Comparison of ENCODE assay signal across 11 cellular contexts in genomic region chr1:176696109-176696508, GRCh38.
DNase-seq lines count a peak whose midpoint lies in the region; ATAC-seq and TF ChIP-seq lines count a peak whose summit lies in the region.
"Had no signal": no experiment of that assay in that cellular context is flagged by ENCODE, and none has a peak within 500 bp of the region (broad histone marks: within the 10 kb centered on the region; RNA-seq: fewer than 3 reads in every experiment).

No MANE protein-coding gene starts in this region.

- peaks cover 26% of the 10 kb centered on the region for H3K4me1 Mint-ChIP-seq in WTC11
- no peaks in the 10 kb centered on the region for H3K4me1 Mint-ChIP-seq in activated naive CD8-positive, alpha-beta T cell treated with anti-CD3 and anti-CD28 coated beads for 36 hours

- POLR2A ChIA-PET in WTC11 (lab: Charles Lee) = no interaction called here

- peak; percentile 97 for DNase-seq in DMS53 (lab: John Stamatoyannopoulos, UW)
- DNase-seq in NCI-H2029 (lab: John Stamatoyannopoulos, UW) = peak; percentile 87
- peak; percentile 17 for DNase-seq in WTC11 (ENCODE audit: low spot score)
- no peak for DNase-seq in lung (ENCODE audit: low spot score)
- no peak for DNase-seq in coronary artery (ENCODE audit: low spot score)
- DNase-seq in stimulated activated CD4-positive, alpha-beta T cell treated with anti-CD3 and anti-CD28 coated beads, Interleukin-15, amount 100 ng/mL, for 24 hours = no peak
- DNase-seq in esophagus squamous epithelium (lab: John Stamatoyannopoulos, UW) = no peak
- DNase-seq in activated naive CD8-positive, alpha-beta T cell treated with anti-CD3 and anti-CD28 coated beads for 36 hours = no peak
- DNase-seq: hippocampal formation had no signal

- ATAC-seq in WTC11 (peak; percentile 89), lung (ENCODE audit: insufficient read depth, low FRiP score) (peak; percentile 8)

- H3K4me3 ChIP-seq in lung = no peak overlapping the region
- H3K4me3 ChIP-seq in coronary artery = no peak overlapping the region
- H3K4me3 ChIP-seq in esophagus squamous epithelium = no peak overlapping the region
- H3K4me3 ChIP-seq: SK-N-MC had no signal

- intact Hi-C loops in esophagus squamous epithelium (cut with DNase I) = no loop called here

- no peak for TF ChIP-seq CTCF in WTC11 (IDR thresholded peaks at IDR 0.05)
- TF ChIP-seq CTCF in lung (IDR thresholded peaks at IDR 0.05; ENCODE audit: control extremely low read depth, extremely low read depth) = no peak
- TF ChIP-seq CTCF in coronary artery (IDR thresholded peaks at IDR 0.05) = no peak
- TF ChIP-seq CTCF in esophagus squamous epithelium (IDR thresholded peaks at IDR 0.05) = no peak

- CTCF ChIA-PET in WTC11 (lab: Charles Lee) = no interaction called here

- H3K36me3 ChIP-seq in lung (ENCODE audit: control insufficient read depth in 2 of 2, insufficient read depth in 2 of 2, low read length in 2 of 2) (no peaks in the 10 kb centered on the region), esophagus squamous epithelium (no peaks in the 10 kb centered on the region)

- H3K36me3 Mint-ChIP-seq in WTC11 = no peaks in the 10 kb centered on the region
- no peaks in the 10 kb centered on the region for H3K36me3 Mint-ChIP-seq in activated naive CD8-positive, alpha-beta T cell treated with anti-CD3 and anti-CD28 coated beads for 36 hours

- TF ChIP-seq POLR2A in esophagus squamous epithelium (IDR thresholded peaks at IDR 0.05) = no peak

- H3K27ac Mint-ChIP-seq in WTC11 = no peak overlapping the region
- no peak overlapping the region for H3K27ac Mint-ChIP-seq in activated naive CD8-positive, alpha-beta T cell treated with anti-CD3 and anti-CD28 coated beads for 36 hours
- H3K27ac Mint-ChIP-seq: progenitor cell of endocrine pancreas had no signal

- H3K9me3 Mint-ChIP-seq in WTC11 = no peaks in the 10 kb centered on the region
- no peaks in the 10 kb centered on the region for H3K9me3 Mint-ChIP-seq in activated naive CD8-positive, alpha-beta T cell treated with anti-CD3 and anti-CD28 coated beads for 36 hours

- no peaks in the 10 kb centered on the region for H3K27me3 ChIP-seq in lung (ENCODE audit: control insufficient read depth, insufficient read depth)
- no peaks in the 10 kb centered on the region for H3K27me3 ChIP-seq in esophagus squamous epithelium

- WGBS in lung, 2 donors = 46 to 48% methylated on average over 5 of the region's 5 CpGs
- 44% methylated on average over 3 to 4 of the region's 5 CpGs for WGBS in esophagus squamous epithelium, 2 donors

- no peaks in the 10 kb centered on the region for H3K27me3 Mint-ChIP-seq in WTC11 (ENCODE audit: low read depth)
- H3K27me3 Mint-ChIP-seq in activated naive CD8-positive, alpha-beta T cell treated with anti-CD3 and anti-CD28 coated beads for 36 hours = peaks cover 6% of the 10 kb centered on the region
- H3K27me3 Mint-ChIP-seq: progenitor cell of endocrine pancreas had no signal

- H3K4me1 ChIP-seq in lung (ENCODE audit: control insufficient read depth in 2 of 2, insufficient read depth in 2 of 2, low read length in 2 of 2) = peaks cover 0 to 2% of the 10 kb centered on the region in 2 donors
- no peaks in the 10 kb centered on the region for H3K4me1 ChIP-seq in esophagus squamous epithelium

- H3K4me3 Mint-ChIP-seq in WTC11 = no peak overlapping the region
- no peak overlapping the region for H3K4me3 Mint-ChIP-seq in activated naive CD8-positive, alpha-beta T cell treated with anti-CD3 and anti-CD28 coated beads for 36 hours

- H3K27ac ChIP-seq in lung (ENCODE audit: low read depth in 1 of 2, low read length in 1 of 2) = no peak overlapping the region
- H3K27ac ChIP-seq in coronary artery = no peak overlapping the region
- no peak overlapping the region for H3K27ac ChIP-seq in esophagus squamous epithelium
- H3K27ac ChIP-seq: SK-N-MC had no signal

- H3K9me3 ChIP-seq in lung (ENCODE audit: control insufficient read depth in 2 of 2, insufficient read depth in 1 of 2, low read length in 1 of 2) = peaks cover 0 to 2% of the 10 kb centered on the region in 2 donors
- H3K9me3 ChIP-seq in esophagus squamous epithelium = no peaks in the 10 kb centered on the region

TF ChIP-seq in WTC11, 78 proteins besides CTCF, POLR2A, EP300 and RAD21:
- TF ChIP-seq USF2 (CRISPR knock-in tag; IDR thresholded peaks at IDR 0.05) (peak; percentile 72), ZNF263 (CRISPR knock-in tag; IDR thresholded peaks at IDR 0.05; ENCODE audit: low read depth) (no peak)

Comparison
In these comparisons a context has a peak if more than half of its experiments do, and no peak if none do; other contexts are left out.
1. DNase-seq: peak in DMS53 (single experiment), NCI-H2029 (single experiment) and WTC11 (single experiment); none in lung (single experiment), coronary artery (single experiment), stimulated activated CD4-positive, alpha-beta T cell treated with anti-CD3 and anti-CD28 coated beads, Interleukin-15, amount 100 ng/mL, for 24 hours (single experiment), esophagus squamous epithelium (single experiment) and activated naive CD8-positive, alpha-beta T cell treated with anti-CD3 and anti-CD28 coated beads for 36 hours (single experiment).